8 cellular contexts compared by ENCODE assay signal in the genomic region with DNA sequence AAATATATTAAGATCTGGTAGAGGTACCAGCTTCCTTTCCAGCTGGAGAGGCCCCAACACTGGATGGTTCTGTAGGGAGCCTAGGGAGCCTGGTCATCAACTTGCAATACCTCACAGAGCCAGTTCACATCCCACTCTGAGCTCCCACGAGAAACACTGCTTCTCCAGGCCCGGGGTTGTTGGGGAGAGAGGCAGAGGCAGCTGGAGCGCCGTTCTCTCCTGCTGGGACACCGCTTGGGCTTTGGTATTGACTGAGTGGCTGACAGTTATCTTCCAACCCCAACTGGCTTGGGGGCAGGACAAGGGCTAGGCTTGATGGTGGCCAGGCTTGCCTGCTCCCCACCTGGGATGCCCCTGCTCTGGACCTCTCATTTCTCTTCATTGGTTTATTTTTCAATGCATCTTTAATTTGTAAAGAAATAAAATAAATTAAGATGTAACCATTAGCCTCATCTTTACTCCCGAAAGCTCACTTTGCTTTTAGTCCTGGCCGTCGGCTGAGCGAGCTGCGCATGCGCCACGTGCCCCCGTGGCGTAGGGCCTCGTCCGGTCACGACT. TPM values are rescaled to one million over a fixed set of nuclear protein-coding genes. Genes with fewer than 3 reads are reported as not detected.
A peak's percentile ranks its signal among the peaks of the same experiment; 100 is the strongest.
DNase-seq lines count a peak whose midpoint lies in the region; ATAC-seq and TF ChIP-seq lines count a peak whose summit lies in the region.

No MANE protein-coding gene starts in this region.

- CTCF ChIA-PET in MCF 10A (lab: Yijun Ruan, JAX) = interaction anchor here (0.5 to 0.6 kb wide), 4 partner anchors 9 to 108 kb away, joined by 3 to 4 read pairs (median 4); no protein-coding TSS in a partner anchor

- ATAC-seq in GM18517 (IDR thresholded peaks at IDR 0.05; ENCODE audit: unreplicated experiment) (peak; percentile 52), HG03280 (IDR thresholded peaks at IDR 0.05; ENCODE audit: unreplicated experiment) (peak; percentile 6)

- peaks cover 31% of the 10 kb centered on the region for H3K4me1 Mint-ChIP-seq in MCF 10A (ENCODE audit: insufficient read depth, unreplicated experiment)

- peaks cover 89% of the 10 kb centered on the region for H3K36me3 ChIP-seq in SJSA1

- BruUV-seq in MCF 10A (replicated peaks; lab: Mats Ljungman, UMichigan) = TSS peak; percentile 41

- H3K9me3 Mint-ChIP-seq in MCF 10A (ENCODE audit: unreplicated experiment) = no peaks in the 10 kb centered on the region

- intact Hi-C loops in MCF 10A (cut with micrococcal nuclease) = loop anchor here (1.0 to 5.0 kb wide), 2 partner anchors 10 to 40 kb away; a partner anchor contains a TSS

- peak overlapping the region; percentile 79 for H3K27ac Mint-ChIP-seq in MCF 10A (ENCODE audit: low read depth, unreplicated experiment)

- peaks cover 22% of the 10 kb centered on the region for H3K4me1 ChIP-seq in SJSA1 (replicated peaks)

- no peaks in the 10 kb centered on the region for H3K9me3 ChIP-seq in SJSA1 (replicated peaks)

- H3K27me3 Mint-ChIP-seq in MCF 10A (ENCODE audit: insufficient read depth, unreplicated experiment) = no peaks in the 10 kb centered on the region

- H3K27ac ChIP-seq in SJSA1 = peak overlapping the region; percentile 79

- TF ChIP-seq CTCF in AG09319 (IDR thresholded peaks at IDR 0.05; ENCODE audit: low read depth, low read length) = no peak
- no peak for TF ChIP-seq CTCF in MCF 10A (IDR thresholded peaks at IDR 0.05; ENCODE audit: unreplicated experiment)

- peak overlapping the region; percentile 92 for H3K4me3 Mint-ChIP-seq in MCF 10A (ENCODE audit: unreplicated experiment)

- peaks cover 75% of the 10 kb centered on the region for H3K36me3 Mint-ChIP-seq in MCF 10A (ENCODE audit: insufficient read depth, unreplicated experiment)

- POLR2A ChIA-PET in MCF 10A (lab: Yijun Ruan, JAX) = interaction anchor here (0.6 to 6.7 kb wide), 12 partner anchors 9 to 520 kb away, joined by 4 to 202 read pairs (median 10); a partner anchor contains a TSS

- H3K4me3 ChIP-seq in SJSA1 = peak overlapping the region; percentile 80

- DNase-seq in AG09319 (ENCODE audit: extremely low read depth, low read depth) = peak; percentile 51
- peak; percentile 90 to 91 for DNase-seq in SJSA1 (ENCODE audit: low read depth in 1 of 2, low spot score in 2 of 2)
- DNase-seq in MCF 10A (ENCODE audit: unreplicated experiment) = no peak
- DNase-seq in inferior parietal cortex (ENCODE audit: extremely low spot score) = peak; percentile 91
- DNase-seq in stimulated activated CD4-positive, alpha-beta T cell treated with anti-CD3 and anti-CD28 coated beads, Interleukin-15, amount 100 ng/mL, for 24 hours = peak; percentile 87
- DNase-seq in GDM1 (lab: John Stamatoyannopoulos, UW) = no peak

- H3K27me3 ChIP-seq in SJSA1 (replicated peaks) = no peaks in the 10 kb centered on the region

RNA-seq across cellular contexts. Expression of a gene that starts 10.0 kb away (rescaled TPM):
- total RNA-seq in SJSA1 (2014; rRNA removed; shearing (Covaris generic)) = 54.4 and 58.7 TPM in 2 replicates
- 13.1 and 19.5 TPM in 2 replicates for total RNA-seq in MCF 10A (2022)

RNA-seq across cellular contexts. Expression of a gene that starts 13.6 kb away (rescaled TPM):
- total RNA-seq in SJSA1 (2014; rRNA removed; shearing (Covaris generic)) = 27.0 and 35.8 TPM in 2 replicates
- 84.2 and 112 TPM in 2 replicates for total RNA-seq in MCF 10A (2022)

RNA-seq across cellular contexts. Expression of a gene that starts 27.6 kb away (rescaled TPM):
- 42.6 and 66.5 TPM in 2 replicates for total RNA-seq in SJSA1 (2014; rRNA removed; shearing (Covaris generic))
- 78.0 and 97.9 TPM in 2 replicates for total RNA-seq in MCF 10A (2022)

RNA-seq across cellular contexts. Expression of a gene that starts 39.6 kb away (rescaled TPM):
- total RNA-seq in SJSA1 (2014; rRNA removed; shearing (Covaris generic)) = 9.1 and 9.2 TPM in 2 replicates
- 22.9 and 25.2 TPM in 2 replicates for total RNA-seq in MCF 10A (2022)

Comparison
In these comparisons a context has a peak if more than half of its experiments do, and no peak if none do; other contexts are left out.
1. DNase-seq: peak in AG09319 (single experiment), SJSA1 (2 of 2), inferior parietal cortex (single experiment) and stimulated activated CD4-positive, alpha-beta T cell treated with anti-CD3 and anti-CD28 coated beads, Interleukin-15, amount 100 ng/mL, for 24 hours (single experiment); none in MCF 10A (single experiment) and GDM1 (single experiment).